ENCODE assay signal across 20 cellular contexts in genomic region chr12:132075714-132076553, GRCh38.
"Had no signal": no experiment of that assay in that cellular context is flagged by ENCODE, and none has a peak within 500 bp of the region (broad histone marks: within the 10 kb centered on the region; RNA-seq: fewer than 3 reads in every experiment).

No MANE protein-coding gene starts in this region.

- H3K4me1 ChIP-seq: body of pancreas, lower lobe of right lung, thyroid gland, upper lobe of right lung had no signal

- H3K4me1 Mint-ChIP-seq: activated T-helper 17 cell treated with anti-CD3 and anti-CD28 coated beads, Interleukin-2, amount 50 U/mL, for 72 hours; nephron progenitor cell had no signal

- H3K4me3 Mint-ChIP-seq: activated T-helper 17 cell treated with anti-CD3 and anti-CD28 coated beads, Interleukin-2, amount 50 U/mL, for 72 hours; nephron progenitor cell; T-cell; T-helper 2 cell treated with Interferon-gamma antibody and Interleukin-4, amounts not matched to agents 5 μg/mL and 100 μg/mL, for 36 hours had no signal

- H3K27me3 Mint-ChIP-seq: activated T-helper 17 cell treated with anti-CD3 and anti-CD28 coated beads, Interleukin-2, amount 50 U/mL, for 72 hours; T-cell had no signal

- H3K27me3 ChIP-seq: body of pancreas, sigmoid colon, thyroid gland, upper lobe of right lung had no signal

- H3K9me3 Mint-ChIP-seq: activated T-helper 17 cell treated with anti-CD3 and anti-CD28 coated beads, Interleukin-2, amount 50 U/mL, for 72 hours; nephron progenitor cell; T-cell; T-helper 2 cell treated with Interferon-gamma antibody and Interleukin-4, amounts not matched to agents 5 μg/mL and 100 μg/mL, for 36 hours had no signal

- H3K9me3 ChIP-seq: body of pancreas, lower lobe of right lung, mucosa of descending colon, sigmoid colon, thyroid gland, upper lobe of right lung had no signal

- H3K4me3 ChIP-seq: body of pancreas, lower lobe of right lung, mucosa of descending colon, sigmoid colon, smooth muscle cell, thyroid gland, upper lobe of right lung had no signal

- H3K27ac ChIP-seq: body of pancreas, lower lobe of right lung, sigmoid colon, thyroid gland, upper lobe of right lung, WERI-Rb-1 had no signal

- FAIRE-seq: colon, kidney, TTC549 had no signal

- H3K27ac Mint-ChIP-seq: activated T-helper 17 cell treated with anti-CD3 and anti-CD28 coated beads, Interleukin-2, amount 50 U/mL, for 72 hours; nephron progenitor cell; T-cell; T-helper 2 cell treated with Interferon-gamma antibody and Interleukin-4, amounts not matched to agents 5 μg/mL and 100 μg/mL, for 36 hours had no signal

- ATAC-seq: activated T-helper 17 cell treated with anti-CD3 and anti-CD28 coated beads, Interleukin-2, amount 50 U/mL, for 72 hours; body of pancreas; lower lobe of right lung; mucosa of descending colon; stimulated activated naive CD8-positive, alpha-beta T cell treated with anti-CD3 and anti-CD28 coated beads, Interleukin-15, Interleukin-2, amounts not matched to agents 100 U/mL and 50 U/mL, for 24 hours; T-cell; upper lobe of right lung had no signal

- DNase-seq: activated naive CD4-positive, alpha-beta T cell treated with Interleukin-2 at 50 U/mL for 16 hours; activated T-cell treated with anti-CD3 and anti-CD28 coated beads, Interleukin-2, amount 50 U/mL, for 1 hour; body of pancreas; kidney; lower lobe of right lung; mesendoderm; mucosa of descending colon; nephron progenitor cell; sigmoid colon; stimulated activated CD4-positive, alpha-beta T cell treated with anti-CD3 and anti-CD28 coated beads, Interleukin-4, amount 100 ng/mL, for 24 hours; stimulated activated naive CD8-positive, alpha-beta T cell treated with anti-CD3 and anti-CD28 coated beads, Interleukin-15, Interleukin-2, amounts not matched to agents 100 U/mL and 50 U/mL, for 24 hours; T-cell; thyroid gland; upper lobe of right lung; WERI-Rb-1 had no signal
